ENCODE assay signal across 9 cellular contexts in genomic region chr2:55157474-55157884, GRCh38.
DNase-seq lines count a peak whose midpoint lies in the region; ATAC-seq, FAIRE-seq and TF ChIP-seq lines count a peak whose summit lies in the region.
"Had no signal": no experiment of that assay in that cellular context is flagged by ENCODE, and none has a peak within 500 bp of the region (broad histone marks: within the 10 kb centered on the region; RNA-seq: fewer than 3 reads in every experiment).

No MANE protein-coding gene starts in this region.

- H3K14ac ChIP-seq in neuronal stem cell (ENCODE audit: low read length) = no peak overlapping the region

- H4K91ac ChIP-seq in neuronal stem cell (ENCODE audit: low read depth, low read length, poor library complexity) = no peak overlapping the region

- 57% methylated on average over 2 of the region's 2 CpGs for WGBS in esophagus muscularis mucosa
- no CpG with 5 or more reads among the region's 2 CpGs for WGBS in neuronal stem cell (ENCODE audit: extremely low coverage in 2 of 2, insufficient read length in 2 of 2, insufficient replicate concordance in 1 of 2), 2 donors

- H3K4me3 ChIP-seq in esophagus muscularis mucosa = no peak overlapping the region
- H3K4me3 ChIP-seq in gastrocnemius medialis = no peak overlapping the region
- H3K4me3 ChIP-seq in neuronal stem cell (ENCODE audit: low read length in 2 of 2) = no peak overlapping the region

- H3K9ac ChIP-seq in neuronal stem cell (ENCODE audit: low read depth, low read length, poor library complexity) = no peak overlapping the region

- no peak overlapping the region for H2BK15ac ChIP-seq in neuronal stem cell (ENCODE audit: low read length)

- peak in 1 of 3 experiments; percentile 11 for TF ChIP-seq CTCF in esophagus muscularis mucosa (IDR thresholded peaks at IDR 0.05)
- no peak for TF ChIP-seq CTCF in gastrocnemius medialis (IDR thresholded peaks at IDR 0.05 in 4 of 5, conservative IDR thresholded peaks at IDR 0.05 in 1 of 5)

- H3K4me2 ChIP-seq in neuronal stem cell (ENCODE audit: insufficient read depth, low read length, poor library complexity, severe bottlenecking) = no peak overlapping the region

- TF ChIP-seq EP300 in esophagus muscularis mucosa (IDR thresholded peaks at IDR 0.05) = no peak

- H3K23ac ChIP-seq in neuronal stem cell (ENCODE audit: low read depth, low read length, poor library complexity) = no peak overlapping the region

- DNase-seq in GM18507 (ENCODE audit: extremely low spot score, insufficient read length, low read depth) = no peak
- peak; percentile 74 for DNase-seq in RKO (ENCODE audit: low spot score)
- no peak for DNase-seq in esophagus muscularis mucosa (ENCODE audit: extremely low spot score)
- no peak for DNase-seq in gastrocnemius medialis
- DNase-seq in neuronal stem cell (ENCODE audit: low spot score) = no peak
- DNase-seq in stimulated activated CD4-positive, alpha-beta T cell treated with anti-CD3 and anti-CD28 coated beads, Interleukin-2, amount 100 ng/mL, for 24 hours = no peak
- no peak for DNase-seq in GM19238 (ENCODE audit: insufficient read length, low spot score)
- DNase-seq in retina = no peak
- DNase-seq: kidney had no signal

- H3K27ac ChIP-seq in esophagus muscularis mucosa (replicated peaks in 1 of 4) = peak overlapping the region; percentile 70 to 79 (median 75)
- H3K27ac ChIP-seq in gastrocnemius medialis = peak overlapping the region in 2 of 4 donors; percentile 40 to 53
- H3K27ac ChIP-seq in neuronal stem cell (replicated peaks; ENCODE audit: low read length) = no peak overlapping the region

- H2BK120ac ChIP-seq in neuronal stem cell (ENCODE audit: low read depth, low read length) = no peak overlapping the region

- H2BK12ac ChIP-seq in neuronal stem cell (ENCODE audit: low read length) = no peak overlapping the region

- TF ChIP-seq POLR2A in esophagus muscularis mucosa (IDR thresholded peaks at IDR 0.05; ENCODE audit: low read depth) (no peak), gastrocnemius medialis (IDR thresholded peaks at IDR 0.05) (no peak)

- no peak overlapping the region for H2BK5ac ChIP-seq in neuronal stem cell (ENCODE audit: low read length)

- no peak overlapping the region for H4K8ac ChIP-seq in neuronal stem cell (ENCODE audit: low read depth, low read length)

- H3K36me3 ChIP-seq in esophagus muscularis mucosa = no peaks in the 10 kb centered on the region
- H3K36me3 ChIP-seq in gastrocnemius medialis = no peaks in the 10 kb centered on the region
- H3K36me3 ChIP-seq in neuronal stem cell (replicated peaks in 1 of 2; ENCODE audit: control insufficient read depth in 2 of 2, insufficient read depth in 2 of 2, low read length in 2 of 2) = no peaks in the 10 kb centered on the region

- no peak overlapping the region for H2AFZ ChIP-seq in neuronal stem cell (ENCODE audit: low read length)

- H3K4me1 ChIP-seq in esophagus muscularis mucosa (peaks cover 38 to 98% (median 79%) of the 10 kb centered on the region in 4 donors), gastrocnemius medialis (peaks cover 21 to 43% of the 10 kb centered on the region in 2 donors), neuronal stem cell (ENCODE audit: control insufficient read depth in 2 of 2, insufficient read depth in 1 of 2, low read depth in 1 of 2, low read length in 2 of 2) (peaks cover 24 to 47% of the 10 kb centered on the region in 2 donors)

- peak; percentile 18 for FAIRE-seq in GM18507 (lab: Jason Lieb, UNC)
- FAIRE-seq: kidney had no signal

- H3K18ac ChIP-seq in neuronal stem cell (ENCODE audit: low read length) = no peak overlapping the region

- no peaks in the 10 kb centered on the region for H3K9me3 ChIP-seq in esophagus muscularis mucosa
- no peaks in the 10 kb centered on the region for H3K9me3 ChIP-seq in gastrocnemius medialis
- H3K9me3 ChIP-seq in neuronal stem cell (replicated peaks in 1 of 2; ENCODE audit: control insufficient read depth in 2 of 2, insufficient read depth in 1 of 2, low read depth in 1 of 2, low read length in 2 of 2) = no peaks in the 10 kb centered on the region

- H3K27me3 ChIP-seq in esophagus muscularis mucosa (no peaks in the 10 kb centered on the region), gastrocnemius medialis (no peaks in the 10 kb centered on the region), neuronal stem cell (ENCODE audit: control insufficient read depth in 3 of 3, insufficient read depth in 3 of 3, low read depth in 1 of 3, low read length in 3 of 3) (no peaks in the 10 kb centered on the region)

- ATAC-seq in gastrocnemius medialis = peak; percentile 53 to 72

- in situ Hi-C loops in gastrocnemius medialis (cut with MboI; ENCODE audit: low sequenced_read_pairs in 4 of 4) = loop anchor here in 1 of 4 donors (25.0 kb wide), 1 partner anchor 270 kb away; no protein-coding TSS in a partner anchor

- no peak overlapping the region for H3K4ac ChIP-seq in neuronal stem cell (ENCODE audit: low read length)

- no peaks in the 10 kb centered on the region for H3K79me1 ChIP-seq in neuronal stem cell (ENCODE audit: low read depth, low read length)

- H2AK5ac ChIP-seq in neuronal stem cell (ENCODE audit: low read depth, low read length) = no peak overlapping the region

- intact Hi-C loops in esophagus muscularis mucosa (cut with DNase I) (no loop called here), gastrocnemius medialis (cut with DNase I; ENCODE audit: low total_unique reads) (loop anchor here (5.0 kb wide), 1 partner anchor 45 kb away; no protein-coding TSS in a partner anchor)
